ENCODE assay signal across 13 cellular contexts in the genomic region with DNA sequence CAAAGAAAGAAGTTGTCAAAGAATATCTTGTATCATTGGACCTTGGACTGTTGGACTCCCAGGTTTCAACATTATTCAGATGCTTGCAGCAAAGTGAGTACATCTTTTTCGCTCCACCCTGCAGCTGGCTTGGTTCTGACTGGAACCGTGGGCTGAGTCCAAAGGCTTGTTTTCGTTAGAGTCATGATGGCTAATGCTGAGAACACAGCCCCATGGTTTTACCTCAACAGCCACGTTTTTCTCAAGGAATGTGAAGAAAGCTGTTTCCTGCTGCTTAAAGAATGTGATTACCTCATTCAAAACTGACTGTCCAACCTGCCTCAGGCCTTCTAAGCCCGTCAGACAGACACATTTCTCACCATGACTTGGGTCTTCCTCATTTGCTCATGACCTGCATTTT.
DNase-seq lines count a peak whose midpoint lies in the region; ATAC-seq and TF ChIP-seq lines count a peak whose summit lies in the region.
"Had no signal": no experiment of that assay in that cellular context is flagged by ENCODE, and none has a peak within 500 bp of the region (broad histone marks: within the 10 kb centered on the region; RNA-seq: fewer than 3 reads in every experiment).

No MANE protein-coding gene starts in this region.

- H3K4me1 Mint-ChIP-seq in endothelial cell (ENCODE audit: unreplicated experiment): peaks cover 40% of the 10 kb centered on the region
- no peaks in the 10 kb centered on the region for H3K4me1 Mint-ChIP-seq in natural killer cell treated with Interleukin-12 subunit alpha and Interleukin-12 subunit beta and Interleukin-15 and Interleukin-18, amount 100 ng/mL, for 72 hours (ENCODE audit: low read depth in 2 of 2)
- H3K4me1 Mint-ChIP-seq: activated naive CD4-positive, alpha-beta T cell treated with anti-CD3 and anti-CD28 coated beads, Interleukin-2, amount 10 ng/mL, durations not matched to agents 7 days and 5 days had no signal

- ATAC-seq in PC-3 (no peak), HG02884 (IDR thresholded peaks at IDR 0.05; ENCODE audit: unreplicated experiment) (no peak)
- ATAC-seq in natural killer cell treated with Interleukin-12 subunit alpha and Interleukin-12 subunit beta and Interleukin-15 and Interleukin-18, amount 100 ng/mL, for 72 hours: no peak
- ATAC-seq: gastroesophageal sphincter, WTC11 had no signal

- H3K27me3 ChIP-seq in PC-3 (ENCODE audit: low read length) (no peaks in the 10 kb centered on the region), mesendoderm (ENCODE audit: insufficient read depth, low read length, poor library complexity) (no peaks in the 10 kb centered on the region)
- H3K27me3 ChIP-seq: BLaER1 treated with 17β-estradiol and CSF1 and Interleukin-3, amounts not matched to agents 10 nM and 100 nM; gastroesophageal sphincter had no signal

- no peaks in the 10 kb centered on the region for H3F3A ChIP-seq in PC-3 (ENCODE audit: low read length, unreplicated experiment)

- peak overlapping the region; percentile 74 for H3K27ac Mint-ChIP-seq in endothelial cell (ENCODE audit: unreplicated experiment)
- no peak overlapping the region for H3K27ac Mint-ChIP-seq in natural killer cell treated with Interleukin-12 subunit alpha and Interleukin-12 subunit beta and Interleukin-15 and Interleukin-18, amount 100 ng/mL, for 72 hours
- H3K27ac Mint-ChIP-seq: activated naive CD4-positive, alpha-beta T cell treated with anti-CD3 and anti-CD28 coated beads, Interleukin-2, amount 10 ng/mL, durations not matched to agents 7 days and 5 days; WTC11 had no signal

- no peaks in the 10 kb centered on the region for H3K79me2 ChIP-seq in PC-3 (ENCODE audit: low read length)
- H3K79me2 ChIP-seq in mesendoderm (ENCODE audit: control insufficient read depth, insufficient read depth, low read length): no peaks in the 10 kb centered on the region

- no peak overlapping the region for H3K4ac ChIP-seq in mesendoderm (ENCODE audit: low read depth, low read length)

- H2BK15ac ChIP-seq in mesendoderm (replicated peaks; ENCODE audit: low read depth): no peak overlapping the region

- H3K23ac ChIP-seq in mesendoderm (ENCODE audit: low read length): no peak overlapping the region

- peaks cover 26% of the 10 kb centered on the region for H3K4me1 ChIP-seq in PC-3 (ENCODE audit: insufficient read depth, low read length)
- H3K4me1 ChIP-seq in mesendoderm (ENCODE audit: control insufficient read depth, low read depth, low read length): peaks cover 7% of the 10 kb centered on the region

- H3K9ac ChIP-seq in PC-3 (ENCODE audit: low read length) (no peak overlapping the region), mesendoderm (ENCODE audit: low read length) (no peak overlapping the region)
- H3K9ac ChIP-seq: BLaER1 treated with 17β-estradiol and CSF1 and Interleukin-3, amounts not matched to agents 10 nM and 100 nM had no signal

- intact Hi-C loops in PC-3 (cut with micrococcal nuclease): no loop called here

- H3K79me1 ChIP-seq in mesendoderm (ENCODE audit: low read length): no peaks in the 10 kb centered on the region

- no peaks in the 10 kb centered on the region for H3K9me2 ChIP-seq in PC-3 (replicated peaks; ENCODE audit: low read length)

- H3K27ac ChIP-seq in PC-3 (ENCODE audit: low read length) (no peak overlapping the region), mesendoderm (ENCODE audit: low read depth, low read length) (no peak overlapping the region)
- H3K27ac ChIP-seq: BLaER1 treated with 17β-estradiol and CSF1 and Interleukin-3, amounts not matched to agents 10 nM and 100 nM; gastroesophageal sphincter had no signal

- H3K9me3 ChIP-seq in PC-3 (ENCODE audit: low read length): no peaks in the 10 kb centered on the region
- H3K9me3 ChIP-seq: gastroesophageal sphincter had no signal

- TF ChIP-seq CTCF in PC-3 (conservative IDR thresholded peaks at IDR 0.05; ENCODE audit: low read depth, low read length) (no peak), endothelial cell (IDR thresholded peaks at IDR 0.05; ENCODE audit: unreplicated experiment) (no peak)

- H3K4me3 ChIP-seq in PC-3 (ENCODE audit: low read length) (no peak overlapping the region), mesendoderm (ENCODE audit: low read length) (no peak overlapping the region)
- H3K4me3 ChIP-seq: BLaER1 treated with 17β-estradiol and CSF1 and Interleukin-3, amounts not matched to agents 10 nM and 100 nM; gastroesophageal sphincter had no signal

- peaks cover 5% of the 10 kb centered on the region for H3K27me3 Mint-ChIP-seq in endothelial cell (ENCODE audit: unreplicated experiment)
- H3K27me3 Mint-ChIP-seq in natural killer cell treated with Interleukin-12 subunit alpha and Interleukin-12 subunit beta and Interleukin-15 and Interleukin-18, amount 100 ng/mL, for 72 hours: no peaks in the 10 kb centered on the region

- no peak overlapping the region for H3K4me3 Mint-ChIP-seq in endothelial cell (ENCODE audit: unreplicated experiment)
- H3K4me3 Mint-ChIP-seq in natural killer cell treated with Interleukin-12 subunit alpha and Interleukin-12 subunit beta and Interleukin-15 and Interleukin-18, amount 100 ng/mL, for 72 hours: no peak overlapping the region
- H3K4me3 Mint-ChIP-seq: activated naive CD4-positive, alpha-beta T cell treated with anti-CD3 and anti-CD28 coated beads, Interleukin-2, amount 10 ng/mL, durations not matched to agents 7 days and 5 days; WTC11 had no signal

- no peak overlapping the region for H3K18ac ChIP-seq in mesendoderm (ENCODE audit: low read length)

- no peaks in the 10 kb centered on the region for H4K20me1 ChIP-seq in PC-3 (ENCODE audit: low read length)
- H4K20me1 ChIP-seq: BLaER1 treated with 17β-estradiol and CSF1 and Interleukin-3, amounts not matched to agents 10 nM and 100 nM had no signal

- POLR2A ChIA-PET in PC-3 (lab: Charles Lee; ENCODE audit: unreplicated experiment): no interaction called here

- H2AFZ ChIP-seq in PC-3 (ENCODE audit: low read length): no peak overlapping the region

- H3K36me3 ChIP-seq in PC-3 (ENCODE audit: low read depth, low read length) (no peaks in the 10 kb centered on the region), mesendoderm (ENCODE audit: control insufficient read depth, insufficient read depth, low read length) (no peaks in the 10 kb centered on the region)
- H3K36me3 ChIP-seq: BLaER1 treated with 17β-estradiol and CSF1 and Interleukin-3, amounts not matched to agents 10 nM and 100 nM; gastroesophageal sphincter had no signal

- H3K56ac ChIP-seq in mesendoderm (ENCODE audit: low read length): no peak overlapping the region

- CTCF ChIA-PET in PC-3 (lab: Charles Lee): no interaction called here

- H3K9me3 Mint-ChIP-seq in endothelial cell (ENCODE audit: unreplicated experiment): no peaks in the 10 kb centered on the region
- no peaks in the 10 kb centered on the region for H3K9me3 Mint-ChIP-seq in natural killer cell treated with Interleukin-12 subunit alpha and Interleukin-12 subunit beta and Interleukin-15 and Interleukin-18, amount 100 ng/mL, for 72 hours
- H3K9me3 Mint-ChIP-seq: activated naive CD4-positive, alpha-beta T cell treated with anti-CD3 and anti-CD28 coated beads, Interleukin-2, amount 10 ng/mL, durations not matched to agents 7 days and 5 days; WTC11 had no signal

- no peak overlapping the region for H2BK120ac ChIP-seq in mesendoderm (ENCODE audit: low read depth, low read length)

- H2BK5ac ChIP-seq in mesendoderm (ENCODE audit: low read length): no peak overlapping the region

- H3K4me2 ChIP-seq in PC-3 (ENCODE audit: low read length) (no peak overlapping the region), mesendoderm (ENCODE audit: low read length) (no peak overlapping the region)
- H3K4me2 ChIP-seq: BLaER1 treated with 17β-estradiol and CSF1 and Interleukin-3, amounts not matched to agents 10 nM and 100 nM had no signal

- no TSS peak for BruUV-seq in PC-3 (replicated peaks; lab: Mats Ljungman, UMichigan)

- WGBS in mesendoderm (ENCODE audit: extremely low coverage, insufficient coverage, low lambda C conversion rate): no CpG with 5 or more reads among the region's 5 CpGs

- H3K36me3 Mint-ChIP-seq in endothelial cell (ENCODE audit: low read depth, unreplicated experiment): no peaks in the 10 kb centered on the region
- no peaks in the 10 kb centered on the region for H3K36me3 Mint-ChIP-seq in natural killer cell treated with Interleukin-12 subunit alpha and Interleukin-12 subunit beta and Interleukin-15 and Interleukin-18, amount 100 ng/mL, for 72 hours
- H3K36me3 Mint-ChIP-seq: activated naive CD4-positive, alpha-beta T cell treated with anti-CD3 and anti-CD28 coated beads, Interleukin-2, amount 10 ng/mL, durations not matched to agents 7 days and 5 days; WTC11 had no signal

- no peak overlapping the region for H2AK5ac ChIP-seq in mesendoderm (ENCODE audit: low read length)

- peak; percentile 85 for DNase-seq in EH (ENCODE audit: low read depth)
- peak; percentile 20 for DNase-seq in PC-3
- no peak for DNase-seq in endothelial cell (ENCODE audit: low spot score)
- peak; percentile 69 for DNase-seq in mesendoderm
- DNase-seq in pons (ENCODE audit: low spot score): no peak
- no peak for DNase-seq in natural killer cell treated with Interleukin-12 subunit alpha and Interleukin-12 subunit beta and Interleukin-15 and Interleukin-18, amount 100 ng/mL, for 72 hours (ENCODE audit: low spot score)
- no peak for DNase-seq in NCI-H1092 (lab: John Stamatoyannopoulos, UW)
- DNase-seq: activated naive CD4-positive, alpha-beta T cell treated with anti-CD3 and anti-CD28 coated beads, Interleukin-2, amount 10 ng/mL, durations not matched to agents 7 days and 5 days; stimulated activated CD4-positive, alpha-beta T cell treated with anti-CD3 and anti-CD28 coated beads, Interleukin-2, amount 100 ng/mL, for 48 hours had no signal

- no peak overlapping the region for H4K5ac ChIP-seq in mesendoderm (ENCODE audit: low read length)

- H4K8ac ChIP-seq in mesendoderm (ENCODE audit: low read depth, low read length): no peak overlapping the region

Comparison
In these comparisons a context has a peak if more than half of its experiments do, and no peak if none do; other contexts are left out.
1. DNase-seq: peak in EH (single experiment), PC-3 (single experiment) and mesendoderm (single experiment); none in endothelial cell (single experiment), pons (single experiment), natural killer cell treated with Interleukin-12 subunit alpha and Interleukin-12 subunit beta and Interleukin-15 and Interleukin-18, amount 100 ng/mL, for 72 hours (single experiment) and NCI-H1092 (single experiment).